ENCODE assay signal across 17 cellular contexts in genomic region chr19:18845961-18846360, GRCh38. TPM values are rescaled to one million over a fixed set of nuclear protein-coding genes. Genes with fewer than 3 reads are reported as not detected.
DNase-seq lines count a peak whose midpoint lies in the region; ATAC-seq and TF ChIP-seq lines count a peak whose summit lies in the region.
"Had no signal": no experiment of that assay in that cellular context is flagged by ENCODE, and none has a peak within 500 bp of the region (broad histone marks: within the 10 kb centered on the region; RNA-seq: fewer than 3 reads in every experiment).

No MANE protein-coding gene starts in this region.

- no peak overlapping the region for H2AK5ac ChIP-seq in mesenchymal stem cell (ENCODE audit: low read length, severe bottlenecking)

- H3K27ac ChIP-seq in mesenchymal stem cell (ENCODE audit: low read length, poor library complexity, severe bottlenecking) (no peak overlapping the region), vagina (peak overlapping the region; percentile 92)
- H3K27ac ChIP-seq: A549, Peyer's patch had no signal

- no peak for ATAC-seq in left ventricle myocardium superior
- ATAC-seq: K562 had no signal

- peak overlapping the region; percentile 87 for H3K9ac ChIP-seq in mesenchymal stem cell (ENCODE audit: low read length)

- no peak overlapping the region for H2BK12ac ChIP-seq in mesenchymal stem cell (ENCODE audit: low read length in 2 of 2)

- H3K9me3 ChIP-seq in mesenchymal stem cell (ENCODE audit: control insufficient read depth, low read length) (no peaks in the 10 kb centered on the region), vagina (no peaks in the 10 kb centered on the region)
- H3K9me3 ChIP-seq: A549, Peyer's patch had no signal

- no peak overlapping the region for H2BK5ac ChIP-seq in mesenchymal stem cell (ENCODE audit: low read depth, low read length, poor library complexity, severe bottlenecking)

- no peak overlapping the region for H4K91ac ChIP-seq in mesenchymal stem cell (ENCODE audit: low read length)

- H3K18ac ChIP-seq in mesenchymal stem cell (ENCODE audit: low read depth in 1 of 2, low read length in 2 of 2) = no peak overlapping the region

- H3K4me1 ChIP-seq in mesenchymal stem cell (ENCODE audit: control insufficient read depth, insufficient read depth, low read depth, low read length) = peaks cover 40% of the 10 kb centered on the region
- peaks cover 91% of the 10 kb centered on the region for H3K4me1 ChIP-seq in vagina

- no peak for TF ChIP-seq POLR2A in vagina (IDR thresholded peaks at IDR 0.05)

- no peak overlapping the region for H2BK120ac ChIP-seq in mesenchymal stem cell (ENCODE audit: low read depth, low read length)

- peak; percentile 17 for DNase-seq in left ventricle myocardium superior
- no peak for DNase-seq in cardiac septum (ENCODE audit: low spot score)
- DNase-seq in mesenchymal stem cell = no peak
- DNase-seq in vagina (ENCODE audit: extremely low spot score in 2 of 2) = no peak
- DNase-seq in globus pallidus (ENCODE audit: low spot score) = no peak
- DNase-seq in inferior parietal cortex (ENCODE audit: extremely low spot score) = no peak
- no peak for DNase-seq in HFFc6
- DNase-seq: DND-41, NCI-H1436, NCI-H2029 treated with DMSO at 0.1 percent for 48 hours, NCI-H524, Peyer's patch, SHP77 treated with DMSO at 0.1 percent for 48 hours had no signal

- peaks cover 32% of the 10 kb centered on the region for H3K79me1 ChIP-seq in mesenchymal stem cell (replicated peaks; ENCODE audit: low read length, poor library complexity, severe bottlenecking)

- H3K36me3 Mint-ChIP-seq in dendritic cell treated with granulocyte-macrophage colony-stimulating factor and Interleukin-4, amounts not matched to agents 40 ng/mL and 50 ng/mL, for 4 days (ENCODE audit: low read depth) = peaks cover 74% of the 10 kb centered on the region
- H3K36me3 Mint-ChIP-seq in HFFc6 (ENCODE audit: low read depth) = peaks cover 6% of the 10 kb centered on the region; the same call in 1 of the 2 replicates

- H3K4me3 ChIP-seq in mesenchymal stem cell (ENCODE audit: insufficient read depth in 1 of 2, low read depth in 1 of 2, low read length in 2 of 2) (no peak overlapping the region), vagina (no peak overlapping the region)
- H3K4me3 ChIP-seq: A549, GM23338, K562, Peyer's patch had no signal

- WGBS in mesenchymal stem cell = 95% methylated on average over 12 of the region's 12 CpGs

- no peak for TF ChIP-seq CTCF in vagina (IDR thresholded peaks at IDR 0.05)
- no peak for TF ChIP-seq CTCF in HFFc6 (IDR thresholded peaks at IDR 0.05)

- no peak overlapping the region for H2BK15ac ChIP-seq in mesenchymal stem cell (ENCODE audit: low read depth, poor library complexity, severe bottlenecking)

- H3K27me3 Mint-ChIP-seq in dendritic cell treated with granulocyte-macrophage colony-stimulating factor and Interleukin-4, amounts not matched to agents 40 ng/mL and 50 ng/mL, for 4 days = no peaks in the 10 kb centered on the region
- H3K27me3 Mint-ChIP-seq in HFFc6 (ENCODE audit: insufficient read depth) = no peaks in the 10 kb centered on the region; the same call in 1 of the 2 replicates

- intact Hi-C loops in left ventricle myocardium superior (cut with micrococcal nuclease) (loop anchor here (10.0 kb wide), 1 partner anchor 251 kb away; no protein-coding TSS in a partner anchor), cardiac septum (cut with DNase I) (loop anchor here (5.0 kb wide), 2 partner anchors 254 to 379 kb away; no protein-coding TSS in a partner anchor), vagina (cut with DNase I) (loop anchor here (10.0 kb wide), 2 partner anchors 161 to 381 kb away; partner anchors contain the start of gene CRTC1)
- intact Hi-C loops in dendritic cell treated with granulocyte-macrophage colony-stimulating factor and Interleukin-4, amounts not matched to agents 40 ng/mL and 50 ng/mL, for 4 days (cut with micrococcal nuclease) = loop anchor here (5.0 kb wide), 2 partner anchors 259 to 394 kb away; partner anchors contain the start of gene REX1BD

- no peak overlapping the region for H3K4ac ChIP-seq in mesenchymal stem cell (ENCODE audit: low read depth in 1 of 2, low read length in 2 of 2)

- H3K27me3 ChIP-seq in mesenchymal stem cell (ENCODE audit: control insufficient read depth in 1 of 2, insufficient read depth in 1 of 2, low read length in 2 of 2) (no peaks in the 10 kb centered on the region), vagina (no peaks in the 10 kb centered on the region)
- H3K27me3 ChIP-seq: Peyer's patch had no signal

- no peak overlapping the region for H4K8ac ChIP-seq in mesenchymal stem cell (ENCODE audit: low read length)

- H3K4me1 Mint-ChIP-seq in dendritic cell treated with granulocyte-macrophage colony-stimulating factor and Interleukin-4, amounts not matched to agents 40 ng/mL and 50 ng/mL, for 4 days (ENCODE audit: low read depth) = peaks cover 95% of the 10 kb centered on the region
- H3K4me1 Mint-ChIP-seq in HFFc6 (ENCODE audit: low read depth) = peaks cover 88% of the 10 kb centered on the region

- no peak overlapping the region for H2AFZ ChIP-seq in mesenchymal stem cell (ENCODE audit: low read depth, low read length)
- H2AFZ ChIP-seq: GM23338 had no signal

- H3K9me3 Mint-ChIP-seq in dendritic cell treated with granulocyte-macrophage colony-stimulating factor and Interleukin-4, amounts not matched to agents 40 ng/mL and 50 ng/mL, for 4 days = no peaks in the 10 kb centered on the region
- H3K9me3 Mint-ChIP-seq in HFFc6 = no peaks in the 10 kb centered on the region
- H3K9me3 Mint-ChIP-seq: GM23338 had no signal

- no peak overlapping the region for H3K23ac ChIP-seq in mesenchymal stem cell (ENCODE audit: low read length in 2 of 2)

- H3K4me2 ChIP-seq in mesenchymal stem cell (ENCODE audit: low read length, poor library complexity, severe bottlenecking) = no peak overlapping the region
- H3K4me2 ChIP-seq: A549, GM23338 had no signal

- no peak overlapping the region for H3K14ac ChIP-seq in mesenchymal stem cell (ENCODE audit: low read length in 2 of 2)

- H3K4me3 Mint-ChIP-seq in dendritic cell treated with granulocyte-macrophage colony-stimulating factor and Interleukin-4, amounts not matched to agents 40 ng/mL and 50 ng/mL, for 4 days = no peak overlapping the region
- H3K4me3 Mint-ChIP-seq in HFFc6 = no peak overlapping the region
- H3K4me3 Mint-ChIP-seq: GM23338 had no signal

- H3K36me3 ChIP-seq in mesenchymal stem cell (ENCODE audit: control insufficient read depth in 1 of 2, insufficient read depth in 2 of 2, low read depth in 1 of 2, low read length in 2 of 2) = peaks cover 12 to 41% of the 10 kb centered on the region in 2 experiments
- H3K36me3 ChIP-seq in vagina = peaks cover 0 to 10% of the 10 kb centered on the region in 2 donors

- peak overlapping the region; percentile 31 for H3K27ac Mint-ChIP-seq in dendritic cell treated with granulocyte-macrophage colony-stimulating factor and Interleukin-4, amounts not matched to agents 40 ng/mL and 50 ng/mL, for 4 days
- no peak overlapping the region; the same call in 1 of the 2 replicates for H3K27ac Mint-ChIP-seq in HFFc6
- H3K27ac Mint-ChIP-seq: GM23338 had no signal

RNA-seq across cellular contexts. Expression of gene UPF1, which starts 14.2 kb away (rescaled TPM):
- total RNA-seq in left ventricle myocardium superior (37.3 TPM), cardiac septum (40.2 TPM), vagina (77.8 TPM)
- polyA plus RNA-seq in mesenchymal stem cell (2013, experiment 1 of 2) = 16.0 TPM
- polyA plus RNA-seq in mesenchymal stem cell (2013, experiment 2 of 2) = 15.0 TPM
- total RNA-seq in HFFc6 (2021; fragmentation: NEBNext Ultra II Directional; extraction: Animal tissue kit (Norgen Biotek cat#: 25700)) = 10 to 100 TPM; 46.3 to 54.7 (median 51.4) TPM

RNA-seq across cellular contexts. Expression of gene CERS1, which starts 50.0 kb away (rescaled TPM):
- 0.42 TPM for total RNA-seq in left ventricle myocardium superior
- 1.8 TPM for total RNA-seq in cardiac septum
- 1.5 TPM for polyA plus RNA-seq in mesenchymal stem cell (2013, experiment 1 of 2)
- polyA plus RNA-seq in mesenchymal stem cell (2013, experiment 2 of 2) = 1.6 TPM
- total RNA-seq in vagina = 0.49 TPM
- total RNA-seq in HFFc6 (2021; fragmentation: NEBNext Ultra II Directional; extraction: Animal tissue kit (Norgen Biotek cat#: 25700)) = 1 to 10 TPM in 5 of 6 experiments, under 1 TPM in 1; 0.96 to 2.1 (median 1.3) TPM
- total RNA-seq: Peyer's patch had no signal

RNA-seq across cellular contexts. Expression of gene COMP, which starts 54.9 kb away (rescaled TPM):
- total RNA-seq in left ventricle myocardium superior (not detected), cardiac septum (31.8 TPM), vagina (0.98 TPM)
- not detected for polyA plus RNA-seq in mesenchymal stem cell (2013, experiment 1 of 2)
- not detected for polyA plus RNA-seq in mesenchymal stem cell (2013, experiment 2 of 2)
- 1 to 10 TPM in 3 of 6 experiments, under 1 TPM in 3; 0.67 to 6.1 (median 0.98) TPM for total RNA-seq in HFFc6 (2021; fragmentation: NEBNext Ultra II Directional; extraction: Animal tissue kit (Norgen Biotek cat#: 25700))
- polyA plus RNA-seq: A549, K562 had no signal
